In genomic region chr7:108515636-108516035, GRCh38 we compare ENCODE assay signal across 20 cellular contexts.
DNase-seq lines count a peak whose midpoint lies in the region; ATAC-seq, FAIRE-seq and TF ChIP-seq lines count a peak whose summit lies in the region.
"Had no signal": no experiment of that assay in that cellular context is flagged by ENCODE, and none has a peak within 500 bp of the region (broad histone marks: within the 10 kb centered on the region; RNA-seq: fewer than 3 reads in every experiment).

No MANE protein-coding gene starts in this region.

- peaks cover 43% of the 10 kb centered on the region for H3K79me2 ChIP-seq in Loucy (ENCODE audit: insufficient read depth, low read length)

- no peak for TF ChIP-seq CTCF in Loucy (conservative IDR thresholded peaks at IDR 0.05; ENCODE audit: low read length)

- DNase-seq in SKM-1 treated with dmso at 0.1 percent for 144 hours (lab: John Stamatoyannopoulos, UW; ENCODE audit: unreplicated experiment) (peak; percentile 24), SKM-1 (lab: John Stamatoyannopoulos, UW; ENCODE audit: unreplicated experiment) (no peak), RCC 7860 (ENCODE audit: low spot score) (no peak), NCI-H1417 (lab: John Stamatoyannopoulos, UW) (no peak), kidney tubule cell (ENCODE audit: low spot score) (no peak), NCI-H2196 (lab: John Stamatoyannopoulos, UW; ENCODE audit: unreplicated experiment) (no peak)
- DNase-seq in stimulated activated effector memory CD8-positive, alpha-beta T cell treated with anti-CD3 and anti-CD28 coated beads, Interleukin-12 subunit alpha, Interleukin-12 subunit beta, amount 100 ng/mL, for 72 hours (ENCODE audit: low spot score in 2 of 2) = no peak
- DNase-seq: Caco-2; CD4-positive, CD25-positive, alpha-beta regulatory T cell; GM23248; NCI-H1105; NCI-H1694 treated with DMSO at 0.1 percent for 48 hours; NCI-H2107; NCI-H345; NCI-H526; SK-N-SH had no signal

- peak overlapping the region; percentile 15 for H3K4me2 ChIP-seq in Loucy (ENCODE audit: low read depth, low read length, poor library complexity, severe bottlenecking)
- H3K4me2 ChIP-seq: A549, SK-N-SH had no signal

- no peak overlapping the region for H3K4me3 Mint-ChIP-seq in stimulated activated effector memory CD8-positive, alpha-beta T cell treated with anti-CD3 and anti-CD28 coated beads, Interleukin-12 subunit alpha, Interleukin-12 subunit beta, amount 100 ng/mL, for 72 hours
- H3K4me3 Mint-ChIP-seq: CD4-positive, CD25-positive, alpha-beta regulatory T cell; T-helper 1 cell treated with Interleukin-12 subunit alpha and Interleukin-12 subunit beta and Interleukin-4 antibody, amounts not matched to agents 30 μg/mL and 1 μg/mL, for 36 hours had no signal

- H3F3A ChIP-seq in Loucy (ENCODE audit: low read depth) = no peaks in the 10 kb centered on the region

- H4K20me1 ChIP-seq in Loucy (ENCODE audit: insufficient read depth, low read length, poor library complexity, severe bottlenecking) = peaks cover 10% of the 10 kb centered on the region

- no peak overlapping the region for H2AFZ ChIP-seq in Loucy (ENCODE audit: low read length)
- H2AFZ ChIP-seq: GM23248 had no signal

- FAIRE-seq in RCC 7860 (lab: Jason Lieb, UNC) = peak; percentile 16
- FAIRE-seq: A549 had no signal

- H3K9ac ChIP-seq in Loucy (ENCODE audit: low read depth, low read length, poor library complexity, severe bottlenecking) = no peak overlapping the region
- H3K9ac ChIP-seq: GM23248, SK-N-SH had no signal

- H3K27ac Mint-ChIP-seq in stimulated activated effector memory CD8-positive, alpha-beta T cell treated with anti-CD3 and anti-CD28 coated beads, Interleukin-12 subunit alpha, Interleukin-12 subunit beta, amount 100 ng/mL, for 72 hours = peak overlapping the region; percentile 7
- H3K27ac Mint-ChIP-seq: CD4-positive, CD25-positive, alpha-beta regulatory T cell; T-helper 1 cell treated with Interleukin-12 subunit alpha and Interleukin-12 subunit beta and Interleukin-4 antibody, amounts not matched to agents 30 μg/mL and 1 μg/mL, for 36 hours had no signal

- no peak overlapping the region for H3K4me3 ChIP-seq in Loucy (ENCODE audit: low read length, poor library complexity, severe bottlenecking)
- H3K4me3 ChIP-seq: A549, GM23248 had no signal

- peaks cover 14% of the 10 kb centered on the region for H3K4me1 Mint-ChIP-seq in stimulated activated effector memory CD8-positive, alpha-beta T cell treated with anti-CD3 and anti-CD28 coated beads, Interleukin-12 subunit alpha, Interleukin-12 subunit beta, amount 100 ng/mL, for 72 hours

- H3K36me3 ChIP-seq in Loucy (ENCODE audit: insufficient read depth, low read length) = peaks cover 52% of the 10 kb centered on the region; the same call in 1 of the 2 replicates

- ATAC-seq in stimulated activated effector memory CD8-positive, alpha-beta T cell treated with anti-CD3 and anti-CD28 coated beads, Interleukin-12 subunit alpha, Interleukin-12 subunit beta, amount 100 ng/mL, for 72 hours = no peak
- ATAC-seq: A549, HCT116 had no signal

- no peaks in the 10 kb centered on the region for H3K9me2 ChIP-seq in Loucy (replicated peaks; ENCODE audit: low read depth, low read length)
- H3K9me2 ChIP-seq: SK-N-SH had no signal

- peaks cover 78% of the 10 kb centered on the region for H3K36me3 Mint-ChIP-seq in stimulated activated effector memory CD8-positive, alpha-beta T cell treated with anti-CD3 and anti-CD28 coated beads, Interleukin-12 subunit alpha, Interleukin-12 subunit beta, amount 100 ng/mL, for 72 hours

- H3K27me3 ChIP-seq in Loucy (ENCODE audit: insufficient read depth, low read length, poor library complexity, severe bottlenecking) = no peaks in the 10 kb centered on the region

- peaks cover 14% of the 10 kb centered on the region for H3K4me1 ChIP-seq in Loucy (ENCODE audit: insufficient read depth, low read length, poor library complexity, severe bottlenecking)
- H3K4me1 ChIP-seq: A549 had no signal

- no peaks in the 10 kb centered on the region for H3K9me3 Mint-ChIP-seq in stimulated activated effector memory CD8-positive, alpha-beta T cell treated with anti-CD3 and anti-CD28 coated beads, Interleukin-12 subunit alpha, Interleukin-12 subunit beta, amount 100 ng/mL, for 72 hours
- H3K9me3 Mint-ChIP-seq: CD4-positive, CD25-positive, alpha-beta regulatory T cell; T-helper 1 cell treated with Interleukin-12 subunit alpha and Interleukin-12 subunit beta and Interleukin-4 antibody, amounts not matched to agents 30 μg/mL and 1 μg/mL, for 36 hours had no signal

- no peaks in the 10 kb centered on the region for H3K9me3 ChIP-seq in Loucy (ENCODE audit: insufficient read depth, low read depth, low read length)
- H3K9me3 ChIP-seq: A549, Caco-2, SK-N-SH had no signal
